Comparison of ENCODE assay signal across 10 cellular contexts in genomic region chr11:128523616-128524015, GRCh38.
A peak's percentile ranks its signal among the peaks of the same experiment; 100 is the strongest.
DNase-seq lines count a peak whose midpoint lies in the region; ATAC-seq and TF ChIP-seq lines count a peak whose summit lies in the region.
"Had no signal": no experiment of that assay in that cellular context is flagged by ENCODE, and none has a peak within 500 bp of the region (broad histone marks: within the 10 kb centered on the region; RNA-seq: fewer than 3 reads in every experiment).

No MANE protein-coding gene starts in this region.

- peaks cover 27% of the 10 kb centered on the region for H4K20me1 ChIP-seq in SK-N-SH (ENCODE audit: insufficient read depth)

- H3K9me3 ChIP-seq in SK-N-SH (no peaks in the 10 kb centered on the region), subcutaneous abdominal adipose tissue (ENCODE audit: control insufficient read depth in 5 of 5, low read length in 5 of 5) (no peaks in the 10 kb centered on the region)

- peak overlapping the region; percentile 96 to 100 (median 96) for H3K4me3 Mint-ChIP-seq in immature natural killer cell

- peaks cover 12 to 38% (median 34%) of the 10 kb centered on the region in 3 donors for H3K27me3 Mint-ChIP-seq in immature natural killer cell (ENCODE audit: low read depth in 3 of 3)

- peak overlapping the region; percentile 97 to 98 for H3K27ac Mint-ChIP-seq in activated naive CD4-positive, alpha-beta T cell treated with anti-CD3 and anti-CD28 coated beads, Interleukin-2, amount 50 U/mL, for 72 hours
- peak overlapping the region; percentile 86 to 99 (median 96) for H3K27ac Mint-ChIP-seq in immature natural killer cell

- no peak for ATAC-seq in SK-N-SH treated with all-trans-retinoic acid at 6 μM for 48 hours
- ATAC-seq in activated naive CD4-positive, alpha-beta T cell treated with anti-CD3 and anti-CD28 coated beads, Interleukin-2, amount 50 U/mL, for 72 hours = no peak

- H2AFZ ChIP-seq in SK-N-SH (ENCODE audit: low read depth) = peak overlapping the region; percentile 30; the same call in 1 of the 2 replicates

- no peaks in the 10 kb centered on the region for H3K36me3 ChIP-seq in SK-N-SH (replicated peaks in 1 of 2; ENCODE audit: control insufficient read depth in 1 of 2, insufficient read depth in 2 of 2, low read length in 1 of 2)
- H3K36me3 ChIP-seq in subcutaneous abdominal adipose tissue (ENCODE audit: control insufficient read depth in 5 of 5, insufficient read depth in 5 of 5, low read length in 5 of 5) = no peaks in the 10 kb centered on the region

- no peak for TF ChIP-seq CTCF in SK-N-SH (IDR thresholded peaks at IDR 0.05)

- H3K9me2 ChIP-seq in SK-N-SH = no peaks in the 10 kb centered on the region

- H3K27ac ChIP-seq in SK-N-SH (ENCODE audit: low read depth in 2 of 2, low read length in 1 of 2) = peak overlapping the region; percentile 90 to 97; a peak in 3 of 4 replicates
- H3K27ac ChIP-seq in subcutaneous abdominal adipose tissue (ENCODE audit: low read depth, low read length) = peak overlapping the region; percentile 90

- H3K4me3 ChIP-seq in SK-N-SH (ENCODE audit: low read depth in 2 of 2, low read length in 1 of 2) (no peak overlapping the region), subcutaneous abdominal adipose tissue (ENCODE audit: low read depth in 1 of 5, low read length in 5 of 5) (peak overlapping the region in 1 of 5 donors; percentile 72)

- peaks cover 34% of the 10 kb centered on the region for H3K79me2 ChIP-seq in SK-N-SH (ENCODE audit: insufficient read depth)

- H3K4me1 Mint-ChIP-seq in immature natural killer cell = peaks cover 65 to 70% of the 10 kb centered on the region in 2 donors

- TF ChIP-seq RAD21 in SK-N-SH (IDR thresholded peaks at IDR 0.05; ENCODE audit: low read length) = no peak

- H3K27me3 ChIP-seq in SK-N-SH (ENCODE audit: insufficient read depth) (no peaks in the 10 kb centered on the region), subcutaneous abdominal adipose tissue (ENCODE audit: control insufficient read depth in 5 of 5, insufficient read depth in 4 of 5, low read length in 5 of 5) (no peaks in the 10 kb centered on the region)

- WGBS in SK-N-SH (ENCODE audit: low lambda C conversion rate) = 47% methylated on average over 2 of the region's 2 CpGs

- no peak for DNase-seq in SK-N-SH
- DNase-seq in activated naive CD4-positive, alpha-beta T cell treated with anti-CD3 and anti-CD28 coated beads, Interleukin-2, amount 50 U/mL, for 72 hours (ENCODE audit: low spot score in 2 of 2) = no peak
- no peak for DNase-seq in immature natural killer cell
- DNase-seq in NCI-H1417 (lab: John Stamatoyannopoulos, UW) = no peak
- no peak for DNase-seq in NCI-H345 treated with DMSO at 0.1 percent for 48 hours (lab: John Stamatoyannopoulos, UW; ENCODE audit: unreplicated experiment)
- no peak for DNase-seq in NK-92 (lab: John Stamatoyannopoulos, UW; ENCODE audit: unreplicated experiment)
- DNase-seq: ACHN, KG1 had no signal

- H3K9ac ChIP-seq in SK-N-SH (peak overlapping the region; percentile 79), subcutaneous abdominal adipose tissue (ENCODE audit: low read length in 5 of 5) (peak overlapping the region in 2 of 5 donors; percentile 12 to 72)

- H3K4me2 ChIP-seq in SK-N-SH = peak overlapping the region; percentile 56; the same call in 1 of the 2 replicates

- POLR2A ChIA-PET in SK-N-SH (lab: Yijun Ruan, JAX) = interaction anchor here (1.2 kb wide), 1 partner anchor 26 kb away, joined by 4 read pairs; no protein-coding TSS in a partner anchor

- CTCF ChIA-PET in SK-N-SH (lab: Yijun Ruan, JAX) = interaction anchor here (0.8 kb wide), 1 partner anchor 17 kb away, joined by 3 read pairs; no protein-coding TSS in a partner anchor

- H3F3A ChIP-seq in SK-N-SH (replicated peaks; ENCODE audit: insufficient read depth) = peaks cover 26% of the 10 kb centered on the region

- H3K9me3 Mint-ChIP-seq in activated naive CD4-positive, alpha-beta T cell treated with anti-CD3 and anti-CD28 coated beads, Interleukin-2, amount 50 U/mL, for 72 hours = no peaks in the 10 kb centered on the region
- H3K9me3 Mint-ChIP-seq in immature natural killer cell = no peaks in the 10 kb centered on the region

- H3K4me1 ChIP-seq in SK-N-SH (ENCODE audit: control insufficient read depth in 1 of 2, insufficient read depth in 2 of 2, low read depth in 1 of 2, low read length in 1 of 2) (peaks cover 21 to 37% of the 10 kb centered on the region in 2 experiments), subcutaneous abdominal adipose tissue (ENCODE audit: control insufficient read depth in 5 of 5, insufficient read depth in 5 of 5, low read length in 5 of 5) (peaks cover 0 to 51% (median 40%) of the 10 kb centered on the region in 5 donors)

- H3K36me3 Mint-ChIP-seq in activated naive CD4-positive, alpha-beta T cell treated with anti-CD3 and anti-CD28 coated beads, Interleukin-2, amount 50 U/mL, for 72 hours = peaks cover 33 to 42% of the 10 kb centered on the region in 2 donors
- peaks cover 15 to 23% (median 18%) of the 10 kb centered on the region in 3 donors for H3K36me3 Mint-ChIP-seq in immature natural killer cell

- TF ChIP-seq EP300 in SK-N-SH (IDR thresholded peaks at IDR 0.05; ENCODE audit: borderline replicate concordance in 1 of 2, low read depth in 1 of 2, low read length in 1 of 2) = no peak

TF ChIP-seq in SK-N-SH, 30 proteins besides CTCF, POLR2A, EP300 and RAD21:
- TF ChIP-seq CHD2 (IDR thresholded peaks at IDR 0.05; ENCODE audit: low read length, partially characterized antibody) (no peak), GABPA (IDR thresholded peaks at IDR 0.05; ENCODE audit: low read depth) (no peak), FOSL2 (IDR thresholded peaks at IDR 0.05; ENCODE audit: borderline replicate concordance, low read depth) (no peak), YY1 (IDR thresholded peaks at IDR 0.05; ENCODE audit: low read depth) (no peak)

TF ChIP-seq in SK-N-SH treated with all-trans-retinoic acid at 6 μM for 48 hours, 23 proteins besides CTCF, POLR2A, EP300 and RAD21:
- TF ChIP-seq, protein P1, sequence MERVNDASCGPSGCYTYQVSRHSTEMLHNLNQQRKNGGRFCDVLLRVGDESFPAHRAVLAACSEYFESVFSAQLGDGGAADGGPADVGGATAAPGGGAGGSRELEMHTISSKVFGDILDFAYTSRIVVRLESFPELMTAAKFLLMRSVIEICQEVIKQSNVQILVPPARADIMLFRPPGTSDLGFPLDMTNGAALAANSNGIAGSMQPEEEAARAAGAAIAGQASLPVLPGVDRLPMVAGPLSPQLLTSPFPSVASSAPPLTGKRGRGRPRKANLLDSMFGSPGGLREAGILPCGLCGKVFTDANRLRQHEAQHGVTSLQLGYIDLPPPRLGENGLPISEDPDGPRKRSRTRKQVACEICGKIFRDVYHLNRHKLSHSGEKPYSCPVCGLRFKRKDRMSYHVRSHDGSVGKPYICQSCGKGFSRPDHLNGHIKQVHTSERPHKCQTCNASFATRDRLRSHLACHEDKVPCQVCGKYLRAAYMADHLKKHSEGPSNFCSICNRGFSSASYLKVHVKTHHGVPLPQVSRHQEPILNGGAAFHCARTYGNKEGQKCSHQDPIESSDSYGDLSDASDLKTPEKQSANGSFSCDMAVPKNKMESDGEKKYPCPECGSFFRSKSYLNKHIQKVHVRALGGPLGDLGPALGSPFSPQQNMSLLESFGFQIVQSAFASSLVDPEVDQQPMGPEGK (CRISPR knock-in tag; IDR thresholded peaks at IDR 0.05; ENCODE audit: borderline replicate concordance) = no peak
- TF ChIP-seq ZFP3 (CRISPR knock-in tag; IDR thresholded peaks at IDR 0.05) (no peak), SNAI2 (CRISPR knock-in tag; IDR thresholded peaks at IDR 0.05) (no peak), ZNF70 (CRISPR knock-in tag; IDR thresholded peaks at IDR 0.05) (no peak), GLIS3 (CRISPR knock-in tag; IDR thresholded peaks at IDR 0.05) (no peak), BACH2 (CRISPR knock-in tag; IDR thresholded peaks at IDR 0.05; ENCODE audit: borderline replicate concordance) (no peak), ISL1 (CRISPR knock-in tag; IDR thresholded peaks at IDR 0.05) (no peak), ZC3H10 (CRISPR knock-in tag; IDR thresholded peaks at IDR 0.05) (no peak), CSRNP3 (CRISPR knock-in tag; IDR thresholded peaks at IDR 0.05) (no peak), ZNF8 (CRISPR knock-in tag; IDR thresholded peaks at IDR 0.05) (no peak)
- TF ChIP-seq, protein P2, sequence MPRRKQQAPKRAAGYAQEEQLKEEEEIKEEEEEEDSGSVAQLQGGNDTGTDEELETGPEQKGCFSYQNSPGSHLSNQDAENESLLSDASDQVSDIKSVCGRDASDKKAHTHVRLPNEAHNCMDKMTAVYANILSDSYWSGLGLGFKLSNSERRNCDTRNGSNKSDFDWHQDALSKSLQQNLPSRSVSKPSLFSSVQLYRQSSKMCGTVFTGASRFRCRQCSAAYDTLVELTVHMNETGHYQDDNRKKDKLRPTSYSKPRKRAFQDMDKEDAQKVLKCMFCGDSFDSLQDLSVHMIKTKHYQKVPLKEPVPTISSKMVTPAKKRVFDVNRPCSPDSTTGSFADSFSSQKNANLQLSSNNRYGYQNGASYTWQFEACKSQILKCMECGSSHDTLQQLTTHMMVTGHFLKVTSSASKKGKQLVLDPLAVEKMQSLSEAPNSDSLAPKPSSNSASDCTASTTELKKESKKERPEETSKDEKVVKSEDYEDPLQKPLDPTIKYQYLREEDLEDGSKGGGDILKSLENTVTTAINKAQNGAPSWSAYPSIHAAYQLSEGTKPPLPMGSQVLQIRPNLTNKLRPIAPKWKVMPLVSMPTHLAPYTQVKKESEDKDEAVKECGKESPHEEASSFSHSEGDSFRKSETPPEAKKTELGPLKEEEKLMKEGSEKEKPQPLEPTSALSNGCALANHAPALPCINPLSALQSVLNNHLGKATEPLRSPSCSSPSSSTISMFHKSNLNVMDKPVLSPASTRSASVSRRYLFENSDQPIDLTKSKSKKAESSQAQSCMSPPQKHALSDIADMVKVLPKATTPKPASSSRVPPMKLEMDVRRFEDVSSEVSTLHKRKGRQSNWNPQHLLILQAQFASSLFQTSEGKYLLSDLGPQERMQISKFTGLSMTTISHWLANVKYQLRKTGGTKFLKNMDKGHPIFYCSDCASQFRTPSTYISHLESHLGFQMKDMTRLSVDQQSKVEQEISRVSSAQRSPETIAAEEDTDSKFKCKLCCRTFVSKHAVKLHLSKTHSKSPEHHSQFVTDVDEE (CRISPR knock-in tag; IDR thresholded peaks at IDR 0.05) = no peak
